Comparison of ENCODE assay signal across 18 cellular contexts in genomic region chr17:70089513-70090148, GRCh38. TPM values are rescaled to one million over a fixed set of nuclear protein-coding genes. Genes with fewer than 3 reads are reported as not detected.
DNase-seq lines count a peak whose midpoint lies in the region; ATAC-seq and TF ChIP-seq lines count a peak whose summit lies in the region.
"Had no signal": no experiment of that assay in that cellular context is flagged by ENCODE, and none has a peak within 500 bp of the region (broad histone marks: within the 10 kb centered on the region; RNA-seq: fewer than 3 reads in every experiment).

No MANE protein-coding gene starts in this region.

- no peak overlapping the region for H3K56ac ChIP-seq in IMR-90 (ENCODE audit: extremely low read depth, insufficient read depth, low read length)

- H2BK15ac ChIP-seq in IMR-90 (ENCODE audit: low read depth, low read length) = 0 out of 3 replicates have a peak overlapping the region, but pooled peaks have one; percentile 67

- no peak overlapping the region for H3K23ac ChIP-seq in IMR-90 (ENCODE audit: low read depth, low read length)

- no peak for TF ChIP-seq POLR2A in IMR-90 (IDR thresholded peaks at IDR 0.05; ENCODE audit: low read depth, low read length)

- H4K91ac ChIP-seq in IMR-90 (ENCODE audit: insufficient read depth, low read depth, low read length) = no peak overlapping the region

- H2BK20ac ChIP-seq in IMR-90 (ENCODE audit: low read depth, low read length) = no peak overlapping the region; the same call in 1 of the 2 replicates

- peaks cover 8% of the 10 kb centered on the region; the same call in 1 of the 2 replicates for H3K4me1 ChIP-seq in IMR-90 (ENCODE audit: control insufficient read depth, insufficient read depth, low read length)
- no peaks in the 10 kb centered on the region for H3K4me1 ChIP-seq in mammary epithelial cell (ENCODE audit: insufficient read depth, low read length)
- no peaks in the 10 kb centered on the region for H3K4me1 ChIP-seq in mucosa of descending colon (ENCODE audit: low read depth)

- H2AFZ ChIP-seq in IMR-90 (replicated peaks; ENCODE audit: low read length, poor library complexity) (no peak overlapping the region), mammary epithelial cell (ENCODE audit: low read depth, low read length) (peak overlapping the region; percentile 27)

- H3K27me3 ChIP-seq in IMR-90 (ENCODE audit: control insufficient read depth, insufficient read depth, low read length) (no peaks in the 10 kb centered on the region), mammary epithelial cell (ENCODE audit: insufficient read depth, low read length) (no peaks in the 10 kb centered on the region)
- H3K27me3 ChIP-seq: adrenal gland had no signal

- H3K4me2 ChIP-seq in IMR-90 (ENCODE audit: low read depth, low read length) (no peak overlapping the region), mammary epithelial cell (ENCODE audit: insufficient read depth, low read depth, low read length) (no peak overlapping the region)

- DNase-seq in IMR-90 = no peak
- DNase-seq in mammary epithelial cell = no peak
- peak in 1 of 3 donors; percentile 6 for DNase-seq in mucosa of descending colon
- DNase-seq in AG20443 (ENCODE audit: low spot score) = no peak
- DNase-seq in foreskin fibroblast = no peak
- DNase-seq: activated effector memory CD4-positive, alpha-beta T cell treated with Interleukin-2 at 50 U/mL for 16 hours; adrenal gland; effector CD8-positive, alpha-beta T cell; islet precursor cell; NCI-H2171; nucleus accumbens; Right ventricle myocardium superior; stimulated activated CD4-positive, alpha-beta T cell treated with anti-CD3 and anti-CD28 coated beads, Interleukin-4, amount 100 ng/mL, for 24 hours had no signal

- no peaks in the 10 kb centered on the region for H3K79me1 ChIP-seq in IMR-90 (ENCODE audit: low read depth in 1 of 2, low read length in 2 of 2)

- no peak overlapping the region for H2AK5ac ChIP-seq in IMR-90 (ENCODE audit: low read depth, low read length)

- WGBS in IMR-90 (ENCODE audit: extremely low coverage in 2 of 2, insufficient read length in 1 of 2), 2 experiments = no CpG with 5 or more reads among the region's 5 CpGs
- WGBS in mammary epithelial cell (ENCODE audit: low coverage, missing lambda C conversion rate) = 3% methylated on average over 5 of the region's 5 CpGs

- peak overlapping the region; percentile 3; the same call in 1 of the 2 replicates for H4K5ac ChIP-seq in IMR-90 (ENCODE audit: low read depth, low read length)

- TF ChIP-seq CTCF in 22Rv1 (IDR thresholded peaks at IDR 0.05) = no peak
- no peak for TF ChIP-seq CTCF in IMR-90 (conservative IDR thresholded peaks at IDR 0.05; ENCODE audit: low read depth, low read length)
- TF ChIP-seq CTCF in mammary epithelial cell (conservative IDR thresholded peaks at IDR 0.05 in 1 of 2, IDR thresholded peaks at IDR 0.05 in 1 of 2; ENCODE audit: extremely low read depth in 1 of 2, insufficient read depth in 1 of 2, low read depth in 1 of 2, low read length in 2 of 2) = no peak
- no peak for TF ChIP-seq CTCF in mucosa of descending colon (IDR thresholded peaks at IDR 0.05)
- TF ChIP-seq CTCF in foreskin fibroblast (IDR thresholded peaks at IDR 0.05; ENCODE audit: low read depth, low read length) = no peak

- 0 out of 2 replicates have a peak overlapping the region, but pooled peaks have one; percentile 8 for H3K27ac ChIP-seq in 22Rv1
- H3K27ac ChIP-seq in IMR-90 (ENCODE audit: insufficient read depth, low read length) = no peak overlapping the region
- H3K27ac ChIP-seq in mammary epithelial cell (ENCODE audit: insufficient read depth, low read depth, low read length) = no peak overlapping the region
- H3K27ac ChIP-seq: adrenal gland had no signal

- no peak for ATAC-seq in IMR-90 (ENCODE audit: low read depth)
- peak; percentile 86 for ATAC-seq in mucosa of descending colon
- no peak for ATAC-seq in HG02571 (IDR thresholded peaks at IDR 0.05; ENCODE audit: unreplicated experiment)
- ATAC-seq in HG02588 (IDR thresholded peaks at IDR 0.05; ENCODE audit: unreplicated experiment) = no peak
- ATAC-seq: K562 had no signal

- intact Hi-C loops in IMR-90 (cut with micrococcal nuclease) = no loop called here
- intact Hi-C loops in mammary epithelial cell (cut with micrococcal nuclease) = no loop called here
- intact Hi-C loops in mucosa of descending colon (cut with DNase I, micrococcal nuclease) = no loop called here

- H2AK9ac ChIP-seq in IMR-90 (replicated peaks; ENCODE audit: low read depth, low read length, poor library complexity) = no peak overlapping the region

- H3K9me1 ChIP-seq in IMR-90 (ENCODE audit: insufficient read depth, low read length) = no peaks in the 10 kb centered on the region

- H3K9me3 ChIP-seq in IMR-90 (ENCODE audit: control insufficient read depth, insufficient read depth, low read length) (no peaks in the 10 kb centered on the region), mammary epithelial cell (replicated peaks; ENCODE audit: insufficient read depth, low read length) (no peaks in the 10 kb centered on the region), mucosa of descending colon (no peaks in the 10 kb centered on the region)
- H3K9me3 ChIP-seq: adrenal gland had no signal

- POLR2A ChIA-PET in IMR-90 (lab: Charles Lee; ENCODE audit: unreplicated experiment) = no interaction called here

- H3K18ac ChIP-seq in IMR-90 (ENCODE audit: low read depth, low read length) = peak overlapping the region; percentile 76

- BruUV-seq in IMR-90 (replicated peaks; lab: Mats Ljungman, UMichigan) (no TSS peak), mammary epithelial cell (replicated peaks; lab: Mats Ljungman, UMichigan) (no TSS peak)

- peak overlapping the region; percentile 51; the same call in 1 of the 2 replicates for H3K4ac ChIP-seq in IMR-90 (ENCODE audit: low read depth, low read length)

- CTCF ChIA-PET in IMR-90 (lab: Yijun Ruan, JAX) = interaction anchor here (1.3 kb wide), 1 partner anchor 9 kb away, joined by 3 read pairs; no protein-coding TSS in a partner anchor
- CTCF ChIA-PET in mammary epithelial cell (lab: Charles Lee; ENCODE audit: low non-redundant PET) = no interaction called here

- peak overlapping the region; percentile 49; the same call in 1 of the 2 replicates for H2BK120ac ChIP-seq in IMR-90 (ENCODE audit: low read depth, low read length)

- no peak overlapping the region for H3K9ac ChIP-seq in IMR-90 (ENCODE audit: low read depth, low read length)
- no peak overlapping the region for H3K9ac ChIP-seq in mammary epithelial cell (ENCODE audit: insufficient read depth, low read length)

- H3K14ac ChIP-seq in IMR-90 (replicated peaks; ENCODE audit: low read depth, low read length) = no peak overlapping the region

- H4K8ac ChIP-seq in IMR-90 (ENCODE audit: low read depth in 2 of 2, low read length in 2 of 2) = peak overlapping the region in 1 of 2 experiments; percentile 32; a peak in 1 of 4 replicates

- dilution Hi-C loops in IMR-90 (cut with HindIII; ENCODE audit: low sequenced_read_pairs, unreplicated experiment) (no loop called here), mammary epithelial cell (cut with HindIII; ENCODE audit: low sequenced_read_pairs) (no loop called here)

- no peak for TF ChIP-seq RAD21 in IMR-90 (IDR thresholded peaks at IDR 0.05; ENCODE audit: low read length)

- in situ Hi-C loops in IMR-90 (cut with MboI; ENCODE audit: low sequenced_read_pairs) (no loop called here), mammary epithelial cell (cut with MboI; ENCODE audit: low sequenced_read_pairs in 2 of 2) (no loop called here)

- H2BK5ac ChIP-seq in IMR-90 (ENCODE audit: low read depth, low read length, poor library complexity, severe bottlenecking) = no peak overlapping the region

- H3K4me3 ChIP-seq in IMR-90 (ENCODE audit: insufficient read depth, low read depth, low read length) = no peak overlapping the region
- H3K4me3 ChIP-seq in mammary epithelial cell (replicated peaks in 1 of 3; ENCODE audit: insufficient read depth in 1 of 3, low read depth in 2 of 3, low read length in 3 of 3) = no peak overlapping the region
- H3K4me3 ChIP-seq in mucosa of descending colon = no peak overlapping the region
- H3K4me3 ChIP-seq in foreskin fibroblast (ENCODE audit: low read depth in 1 of 2, low read length in 2 of 2) = no peak overlapping the region
- H3K4me3 ChIP-seq: adrenal gland, K562 had no signal

- H3K79me2 ChIP-seq in mammary epithelial cell (ENCODE audit: insufficient read depth, low read length) = no peaks in the 10 kb centered on the region

- no peaks in the 10 kb centered on the region for H3K36me3 ChIP-seq in IMR-90 (ENCODE audit: control insufficient read depth, insufficient read depth, low read length)
- H3K36me3 ChIP-seq in mammary epithelial cell (ENCODE audit: insufficient read depth, low read length) = no peaks in the 10 kb centered on the region
- H3K36me3 ChIP-seq in mucosa of descending colon (ENCODE audit: low read depth) = no peaks in the 10 kb centered on the region
- H3K36me3 ChIP-seq: adrenal gland had no signal

- H4K20me1 ChIP-seq in IMR-90 (ENCODE audit: insufficient read depth, low read length) (no peaks in the 10 kb centered on the region), mammary epithelial cell (ENCODE audit: insufficient read depth, low read length) (no peaks in the 10 kb centered on the region)

TF ChIP-seq in IMR-90, 13 proteins besides CTCF, POLR2A, EP300 and RAD21 (continues in another document):
- TF ChIP-seq RCOR1 (IDR thresholded peaks at IDR 0.05; ENCODE audit: insufficient replicate concordance, low read length) (no peak), RFX5 (IDR thresholded peaks at IDR 0.05; ENCODE audit: low read depth, low read length) (no peak), CHD1 (IDR thresholded peaks at IDR 0.05; ENCODE audit: low read depth, low read length) (no peak), BHLHE40 (IDR thresholded peaks at IDR 0.05; ENCODE audit: low read depth, low read length) (no peak), NFE2L2 (IDR thresholded peaks at IDR 0.05; ENCODE audit: low read depth, low read length) (no peak), SMC3 (IDR thresholded peaks at IDR 0.05; ENCODE audit: low read depth, low read length) (no peak), MAZ (IDR thresholded peaks at IDR 0.05; ENCODE audit: borderline replicate concordance, low read depth, low read length) (no peak)
- TF ChIP-seq, protein P1, sequence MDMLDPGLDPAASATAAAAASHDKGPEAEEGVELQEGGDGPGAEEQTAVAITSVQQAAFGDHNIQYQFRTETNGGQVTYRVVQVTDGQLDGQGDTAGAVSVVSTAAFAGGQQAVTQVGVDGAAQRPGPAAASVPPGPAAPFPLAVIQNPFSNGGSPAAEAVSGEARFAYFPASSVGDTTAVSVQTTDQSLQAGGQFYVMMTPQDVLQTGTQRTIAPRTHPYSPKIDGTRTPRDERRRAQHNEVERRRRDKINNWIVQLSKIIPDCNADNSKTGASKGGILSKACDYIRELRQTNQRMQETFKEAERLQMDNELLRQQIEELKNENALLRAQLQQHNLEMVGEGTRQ (IDR thresholded peaks at IDR 0.05; ENCODE audit: low read depth, low read length) = no peak

RNA-seq across cellular contexts. Expression of gene KCNJ16, which starts 14.6 kb away (rescaled TPM):
- total RNA-seq in IMR-90 (2012; rRNA removed) = not detected in 2 replicates
- polyA plus RNA-seq in IMR-90 (2012; rRNA removed) = not detected in 2 replicates
- not detected in 2 replicates for polyA plus RNA-seq in IMR-90 (2012; cell fraction: cytosol; rRNA removed)
- 0.01 TPM in 1 of 2 replicates, not detected in the other for polyA plus RNA-seq in IMR-90 (2012; cell fraction: nucleus; rRNA removed; ENCODE audit: low replicate concordance)
- 1 to 10 TPM in 1 of 2 donors, not detected in 1; 1.5 TPM for total RNA-seq in mammary epithelial cell
- 0.03 TPM for polyA plus RNA-seq in mammary epithelial cell
- not detected for polyA minus RNA-seq in mammary epithelial cell
- total RNA-seq in mucosa of descending colon = 1 to 10 TPM in 1 of 3 donors, under 1 TPM in 1, not detected in 1; 0.09 to 1.1 TPM
- total RNA-seq: Right ventricle myocardium superior; T-helper 2 cell treated with Interferon-gamma antibody and Interleukin-4, amounts not matched to agents 100 ng/mL and 5 ng/mL, for 36 hours had no signal
